ENCODE assay signal across 13 cellular contexts in genomic region chr14:24679248-24680085, GRCh38. TPM values are rescaled to one million over a fixed set of nuclear protein-coding genes. Genes with fewer than 3 reads are reported as not detected.
A peak's percentile ranks its signal among the peaks of the same experiment; 100 is the strongest.
DNase-seq lines count a peak whose midpoint lies in the region; ATAC-seq, FAIRE-seq and TF ChIP-seq lines count a peak whose summit lies in the region.
"Had no signal": no experiment of that assay in that cellular context is flagged by ENCODE, and none has a peak within 500 bp of the region (broad histone marks: within the 10 kb centered on the region; RNA-seq: fewer than 3 reads in every experiment).

No MANE protein-coding gene starts in this region.

- no peaks in the 10 kb centered on the region for H4K20me1 ChIP-seq in K562 (replicated peaks; ENCODE audit: control insufficient read depth, insufficient read depth, low read length)

- no peak overlapping the region for H3K9ac ChIP-seq in K562 (ENCODE audit: insufficient read depth in 1 of 2, low read depth in 2 of 2, low read length in 2 of 2)
- no peak overlapping the region for H3K9ac ChIP-seq in kidney (ENCODE audit: low read length in 2 of 2)

- WGBS in K562 (ENCODE audit: insufficient coverage, low coverage, missing lambda C conversion rate): 25% methylated on average over 12 of the region's 12 CpGs

- no peaks in the 10 kb centered on the region for H3K9me1 ChIP-seq in K562 (ENCODE audit: control insufficient read depth, insufficient read depth, low read length)

- peak overlapping the region; percentile 72 for H3K4me3 Mint-ChIP-seq in activated CD4-positive, alpha-beta T cell treated with anti-CD3 and anti-CD28 coated beads, Interleukin-2, amount 10 ng/mL, durations not matched to agents 7 days and 5 days
- H3K4me3 Mint-ChIP-seq in natural killer cell treated with Interleukin-12 subunit alpha and Interleukin-12 subunit beta and Interleukin-15 and Interleukin-18, amount 100 ng/mL, for 72 hours: peak overlapping the region; percentile 97

- no peaks in the 10 kb centered on the region for H3K36me3 ChIP-seq in K562 (ENCODE audit: control insufficient read depth, insufficient read depth, low read length)
- no peaks in the 10 kb centered on the region for H3K36me3 ChIP-seq in kidney (ENCODE audit: control insufficient read depth in 1 of 2, insufficient read depth in 2 of 2, low read length in 2 of 2)

- TF ChIP-seq CTCF in LNCAP (IDR thresholded peaks at IDR 0.05) (peak; percentile 21; the same call in 1 of the 2 replicates), K562 (IDR thresholded peaks at IDR 0.05 in 2 of 3, conservative IDR thresholded peaks at IDR 0.05 in 1 of 3; ENCODE audit: insufficient read depth in 2 of 3, low read depth in 1 of 3, low read length in 3 of 3) (no peak; a peak in 1 of 6 replicates), kidney (IDR thresholded peaks at IDR 0.05; ENCODE audit: borderline replicate concordance, extremely low read depth, insufficient read depth) (no peak)

- no peak for TF ChIP-seq EP300 in K562 (IDR thresholded peaks at IDR 0.05; ENCODE audit: low read length)

- no peak for DNase-seq in activated CD4-positive, alpha-beta T cell treated with anti-CD3 and anti-CD28 coated beads, Interleukin-2, amount 10 ng/mL, durations not matched to agents 7 days and 5 days
- DNase-seq in activated CD4-positive, alpha-beta T cell treated with anti-CD3 and anti-CD28 coated beads for 1 hour: no peak
- DNase-seq in K562 (ENCODE audit: extremely low read depth in 1 of 4, low spot score in 3 of 4) (no peak), kidney (no peak)
- DNase-seq in natural killer cell treated with Interleukin-12 subunit alpha and Interleukin-12 subunit beta and Interleukin-15 and Interleukin-18, amount 100 ng/mL, for 72 hours (ENCODE audit: low spot score): no peak

- no peak overlapping the region; the same call in 1 of the 2 replicates for H3K4me2 ChIP-seq in K562 (ENCODE audit: insufficient read depth, low read length)

- no peak for TF ChIP-seq POLR2A in K562 (conservative IDR thresholded peaks at IDR 0.05)

- H3K4me1 ChIP-seq in K562 (replicated peaks in 1 of 2; ENCODE audit: control insufficient read depth in 2 of 2, insufficient read depth in 2 of 2, low read length in 2 of 2) (no peaks in the 10 kb centered on the region), kidney (ENCODE audit: control insufficient read depth in 1 of 2, insufficient read depth in 1 of 2, low read depth in 1 of 2, low read length in 2 of 2) (no peaks in the 10 kb centered on the region)

- H2AFZ ChIP-seq in K562 (ENCODE audit: low read depth, low read length): peak overlapping the region; percentile 76

- no peaks in the 10 kb centered on the region for H3K27me3 ChIP-seq in K562 (ENCODE audit: control insufficient read depth in 2 of 2, insufficient read depth in 2 of 2, low read length in 2 of 2)
- H3K27me3 ChIP-seq: dorsolateral prefrontal cortex had no signal

- peaks cover 56% of the 10 kb centered on the region for H3K4me1 Mint-ChIP-seq in activated CD4-positive, alpha-beta T cell treated with anti-CD3 and anti-CD28 coated beads, Interleukin-2, amount 10 ng/mL, durations not matched to agents 7 days and 5 days
- H3K4me1 Mint-ChIP-seq in natural killer cell treated with Interleukin-12 subunit alpha and Interleukin-12 subunit beta and Interleukin-15 and Interleukin-18, amount 100 ng/mL, for 72 hours (ENCODE audit: low read depth in 2 of 2): peaks cover 67 to 81% of the 10 kb centered on the region in 2 donors

- peaks cover 18% of the 10 kb centered on the region for H3K36me3 Mint-ChIP-seq in activated CD4-positive, alpha-beta T cell treated with anti-CD3 and anti-CD28 coated beads, Interleukin-2, amount 10 ng/mL, durations not matched to agents 7 days and 5 days (ENCODE audit: low read depth)
- H3K36me3 Mint-ChIP-seq in natural killer cell treated with Interleukin-12 subunit alpha and Interleukin-12 subunit beta and Interleukin-15 and Interleukin-18, amount 100 ng/mL, for 72 hours: peaks cover 9% of the 10 kb centered on the region

- H3K9me3 Mint-ChIP-seq in activated CD4-positive, alpha-beta T cell treated with anti-CD3 and anti-CD28 coated beads, Interleukin-2, amount 10 ng/mL, durations not matched to agents 7 days and 5 days: peaks cover 11% of the 10 kb centered on the region
- no peaks in the 10 kb centered on the region for H3K9me3 Mint-ChIP-seq in natural killer cell treated with Interleukin-12 subunit alpha and Interleukin-12 subunit beta and Interleukin-15 and Interleukin-18, amount 100 ng/mL, for 72 hours

- BruUV-seq in K562 (replicated peaks; lab: Mats Ljungman, UMichigan): no TSS peak

- H3K4me3 ChIP-seq in K562: no peak overlapping the region
- H3K4me3 ChIP-seq in kidney (ENCODE audit: low read length in 2 of 2): no peak overlapping the region

- POLR2A ChIA-PET in activated CD4-positive, alpha-beta T cell treated with anti-CD3 and anti-CD28 coated beads, Interleukin-2, amount 10 ng/mL, durations not matched to agents 7 days and 5 days (lab: Charles Lee): no interaction called here
- POLR2A ChIA-PET in K562 (lab: Yijun Ruan, JAX): interaction anchor here (0.6 to 1.1 kb wide), 2 partner anchors 11 to 286 kb away, joined by 3 read pairs; no protein-coding TSS in a partner anchor

- intact Hi-C loops in K562 (cut with micrococcal nuclease): loop anchor here (1.0 kb wide), 1 partner anchor 198 kb away; no protein-coding TSS in a partner anchor
- intact Hi-C loops in kidney (cut with DNase I): no loop called here

- FAIRE-seq in K562 (lab: Jason Lieb, UNC): no peak
- FAIRE-seq in kidney (lab: Jason Lieb, UNC): no peak

- H3K27me3 Mint-ChIP-seq in activated CD4-positive, alpha-beta T cell treated with anti-CD3 and anti-CD28 coated beads, Interleukin-2, amount 10 ng/mL, durations not matched to agents 7 days and 5 days: no peaks in the 10 kb centered on the region
- H3K27me3 Mint-ChIP-seq in natural killer cell treated with Interleukin-12 subunit alpha and Interleukin-12 subunit beta and Interleukin-15 and Interleukin-18, amount 100 ng/mL, for 72 hours: no peaks in the 10 kb centered on the region

- peak overlapping the region; percentile 27 for H3K27ac Mint-ChIP-seq in activated CD4-positive, alpha-beta T cell treated with anti-CD3 and anti-CD28 coated beads, Interleukin-2, amount 10 ng/mL, durations not matched to agents 7 days and 5 days
- H3K27ac Mint-ChIP-seq in natural killer cell treated with Interleukin-12 subunit alpha and Interleukin-12 subunit beta and Interleukin-15 and Interleukin-18, amount 100 ng/mL, for 72 hours: peak overlapping the region; percentile 95 to 98

- no peaks in the 10 kb centered on the region for H3K79me2 ChIP-seq in K562 (ENCODE audit: control insufficient read depth, insufficient read depth, low read length)

- in situ Hi-C loops in K562 (cut with MboI): loop anchor here (25.0 kb wide), 1 partner anchor 342 kb away; the partner anchor contains the start of genes ADCY4 and RIPK3

- no peak for TF ChIP-seq RAD21 in K562 (CRISPR knock-in tag; conservative IDR thresholded peaks at IDR 0.05 in 1 of 2, IDR thresholded peaks at IDR 0.05 in 1 of 2)

- ATAC-seq in K562: peak; percentile 38
- peak; percentile 25 to 70 for ATAC-seq in natural killer cell treated with Interleukin-12 subunit alpha and Interleukin-12 subunit beta and Interleukin-15 and Interleukin-18, amount 100 ng/mL, for 72 hours
- no peak for ATAC-seq in GM21619 (IDR thresholded peaks at IDR 0.05; ENCODE audit: unreplicated experiment)
- ATAC-seq in GM21447 (IDR thresholded peaks at IDR 0.05; ENCODE audit: unreplicated experiment): no peak

- H3K27ac ChIP-seq in K562 (ENCODE audit: extremely low read depth, low read depth, low read length) (no peak overlapping the region), kidney (ENCODE audit: low read depth in 2 of 2, low read length in 2 of 2) (no peak overlapping the region)
- H3K27ac ChIP-seq: SK-N-MC had no signal

- CTCF ChIA-PET in activated CD4-positive, alpha-beta T cell treated with anti-CD3 and anti-CD28 coated beads, Interleukin-2, amount 10 ng/mL, durations not matched to agents 7 days and 5 days (lab: Charles Lee): interaction anchor here (0.6 to 2.0 kb wide), 12 partner anchors 12 to 147 kb away, joined by 3 to 9 read pairs (median 6); partner anchors contain the start of gene GZMB
- CTCF ChIA-PET in K562 (lab: Yijun Ruan, JAX; ENCODE audit: low intra/inter-chr PET ratio): interaction anchor here (2.2 kb wide), 1 partner anchor 198 kb away, joined by 9 read pairs; no protein-coding TSS in a partner anchor

- H3K9me3 ChIP-seq in K562 (replicated peaks; ENCODE audit: control insufficient read depth, insufficient read depth, low read depth, low read length): no peaks in the 10 kb centered on the region
- no peaks in the 10 kb centered on the region for H3K9me3 ChIP-seq in kidney (ENCODE audit: control insufficient read depth in 1 of 2, low read length in 2 of 2)

TF ChIP-seq in K562, 482 proteins besides CTCF, POLR2A, EP300 and RAD21:
- TF ChIP-seq ZNF696 (CRISPR knock-in tag; conservative IDR thresholded peaks at IDR 0.05): no peak

RNA-seq across cellular contexts. Expression of gene GZMB, which starts 45.5 kb away (rescaled TPM):
- total RNA-seq in activated CD4-positive, alpha-beta T cell treated with anti-CD3 and anti-CD28 coated beads, Interleukin-2, amount 10 ng/mL, durations not matched to agents 7 days and 5 days: 100 to 1,000 TPM in 1 of 2 experiments, 10 to 100 TPM in 1; 77.5 to 105 TPM
- total RNA-seq in K562 (2011; cell fraction: chromatin; rRNA removed; ENCODE audit: low replicate concordance): not detected in 2 replicates
- 0.33 TPM in 1 of 2 replicates, not detected in the other for total RNA-seq in K562 (2011; cell fraction: nucleolus; rRNA removed)
- total RNA-seq in K562 (2011; cell fraction: nucleoplasm; rRNA removed): not detected in 2 replicates
- total RNA-seq in K562 (2014; rRNA removed) (not detected in 2 replicates), K562 (2014; rRNA removed; fragmentation: Illumina TruSeq; extraction: Trizol) (not detected in 2 replicates), K562 (2015; rRNA removed; fragmentation: Illumina TruSeq; extraction: Trizol) (0.23 TPM in 1 of 2 replicates, not detected in the other), K562 (2021) (0.95 and 1.2 TPM in 2 replicates), kidney (1.6 TPM)
- polyA plus RNA-seq in K562 (2011; rRNA removed) (0.08 TPM in 1 of 2 replicates, not detected in the other), K562 (2014; fragmentation: Illumina TruSeq; extraction: Trizol) (not detected in 2 replicates), K562 (2014; fragmentation: Nextera tagmentation; extraction: Ambion mirVana) (not detected), K562 (2014; rRNA removed) (0.68 TPM in 1 of 2 replicates, not detected in the other), kidney (ENCODE audit: insufficient read depth, low read depth, low replicate concordance) (0.86 TPM)
- 0.09 TPM in 1 of 2 replicates, not detected in the other for polyA plus RNA-seq in K562 (2011; cell fraction: cytosol; rRNA removed)
- not detected in 2 replicates for polyA plus RNA-seq in K562 (2011; cell fraction: nucleus; rRNA removed)
- polyA plus RNA-seq in K562 (2012): 0.29 and 0.86 TPM in 2 replicates
- polyA minus RNA-seq in K562 (2011; rRNA and poly(A)+ RNA removed): not detected in 2 replicates
- not detected in 2 replicates for polyA minus RNA-seq in K562 (2011; cell fraction: cytosol; rRNA and poly(A)+ RNA removed)
- not detected in 2 replicates for polyA minus RNA-seq in K562 (2011; cell fraction: nucleus; rRNA and poly(A)+ RNA removed)
- 1,000 to 10,000 TPM; 1,173 to 2,090 TPM for total RNA-seq in natural killer cell treated with Interleukin-12 subunit alpha and Interleukin-12 subunit beta and Interleukin-15 and Interleukin-18, amount 100 ng/mL, for 72 hours
- total RNA-seq: fibroblast of villous mesenchyme, occipital lobe, urinary bladder had no signal

Comparison
In these comparisons a context has a peak if more than half of its experiments do, and no peak if none do; other contexts are left out.
1. ATAC-seq: peak in K562 (single experiment) and natural killer cell treated with Interleukin-12 subunit alpha and Interleukin-12 subunit beta and Interleukin-15 and Interleukin-18, amount 100 ng/mL, for 72 hours (2 of 2); none in GM21619 (single experiment) and GM21447 (single experiment).
2. RNA of gene GZMB, which starts 45.5 kb away (total RNA-seq): 1,173 to 2,090 TPM in natural killer cell treated with Interleukin-12 subunit alpha and Interleukin-12 subunit beta and Interleukin-15 and Interleukin-18, amount 100 ng/mL, for 72 hours and 77.5 to 105 TPM in activated CD4-positive, alpha-beta T cell treated with anti-CD3 and anti-CD28 coated beads, Interleukin-2, amount 10 ng/mL, durations not matched to agents 7 days and 5 days; 1.6 TPM in kidney (single experiment) and 0.23 to 1.2 TPM in K562; every median in the first group is over 10 times any median in the second.